Comparison of ENCODE assay signal across 17 cellular contexts in genomic region chr3:157317895-157318294, GRCh38.
A peak's percentile ranks its signal among the peaks of the same experiment; 100 is the strongest.
DNase-seq lines count a peak whose midpoint lies in the region; ATAC-seq and TF ChIP-seq lines count a peak whose summit lies in the region.
"Had no signal": no experiment of that assay in that cellular context is flagged by ENCODE, and none has a peak within 500 bp of the region (broad histone marks: within the 10 kb centered on the region; RNA-seq: fewer than 3 reads in every experiment).

No MANE protein-coding gene starts in this region.

- H4K20me1 ChIP-seq in SK-N-SH (ENCODE audit: insufficient read depth), result no peaks in the 10 kb centered on the region

- 92% methylated on average over 1 of the region's 1 CpG for WGBS in SK-N-SH (ENCODE audit: low lambda C conversion rate)

- TF ChIP-seq CTCF in SK-N-SH (IDR thresholded peaks at IDR 0.05) (no peak), fibroblast of the aortic adventitia (IDR thresholded peaks at IDR 0.05; ENCODE audit: insufficient read depth, low read length) (no peak), dorsolateral prefrontal cortex (IDR thresholded peaks at IDR 0.05 in 54 of 56, conservative IDR thresholded peaks at IDR 0.05 in 2 of 56; ENCODE audit: low read depth in 1 of 56, partially characterized antibody in 56 of 56) (no peak)

- ATAC-seq in HG03457 (IDR thresholded peaks at IDR 0.05; ENCODE audit: unreplicated experiment) (no peak), GM18505 (IDR thresholded peaks at IDR 0.05; ENCODE audit: unreplicated experiment) (no peak)
- ATAC-seq: HepG2, Panc1 had no signal

- no peaks in the 10 kb centered on the region for H3K27me3 ChIP-seq in SK-N-SH (ENCODE audit: insufficient read depth)
- H3K27me3 ChIP-seq in dorsolateral prefrontal cortex, result no peaks in the 10 kb centered on the region
- H3K27me3 ChIP-seq: BE2C had no signal

- no peak overlapping the region for H3K4me2 ChIP-seq in SK-N-SH
- H3K4me2 ChIP-seq: KMS-11 had no signal

- H3K9me3 ChIP-seq in SK-N-SH, result no peaks in the 10 kb centered on the region
- H3K9me3 ChIP-seq: BE2C had no signal

- H3K9me2 ChIP-seq in SK-N-SH, result no peaks in the 10 kb centered on the region

- H2AFZ ChIP-seq in SK-N-SH (ENCODE audit: low read depth), result no peak overlapping the region

- CTCF ChIA-PET in SK-N-SH (lab: Yijun Ruan, JAX), result no interaction called here

- no peak for TF ChIP-seq POLR2A in GM18505 (IDR thresholded peaks at IDR 0.05; ENCODE audit: borderline replicate concordance, extremely low read depth, insufficient read depth, insufficient read length)

- H3K79me2 ChIP-seq in SK-N-SH (ENCODE audit: insufficient read depth), result no peaks in the 10 kb centered on the region

- H3K4me3 ChIP-seq in SK-N-SH (ENCODE audit: low read depth in 2 of 2, low read length in 1 of 2), result no peak overlapping the region
- H3K4me3 ChIP-seq in fibroblast of the aortic adventitia (ENCODE audit: low read depth, low read length), result no peak overlapping the region
- no peak overlapping the region for H3K4me3 ChIP-seq in dorsolateral prefrontal cortex

- peaks cover 0 to 5% of the 10 kb centered on the region in 2 experiments for H3K36me3 ChIP-seq in SK-N-SH (replicated peaks in 1 of 2; ENCODE audit: control insufficient read depth in 1 of 2, insufficient read depth in 2 of 2, low read length in 1 of 2)
- H3K36me3 ChIP-seq: BE2C had no signal

- H3K27ac ChIP-seq in SK-N-SH (ENCODE audit: low read depth in 2 of 2, low read length in 1 of 2), result no peak overlapping the region; a peak in 1 of 4 replicates
- H3K27ac ChIP-seq in dorsolateral prefrontal cortex, result no peak overlapping the region
- H3K27ac ChIP-seq: KMS-11 had no signal

- H3K4me1 ChIP-seq in SK-N-SH (ENCODE audit: control insufficient read depth in 1 of 2, insufficient read depth in 2 of 2, low read depth in 1 of 2, low read length in 1 of 2), result peaks cover 0 to 7% of the 10 kb centered on the region in 2 experiments; a peak in 2 of 4 replicates
- H3K4me1 ChIP-seq: BE2C had no signal

- H3F3A ChIP-seq in SK-N-SH (replicated peaks; ENCODE audit: insufficient read depth), result no peaks in the 10 kb centered on the region

- TF ChIP-seq RAD21 in SK-N-SH (IDR thresholded peaks at IDR 0.05; ENCODE audit: low read length), result no peak

- POLR2A ChIA-PET in SK-N-SH (lab: Yijun Ruan, JAX), result no interaction called here

- no peak overlapping the region for H3K9ac ChIP-seq in SK-N-SH
- H3K9ac ChIP-seq: KMS-11 had no signal

- peak in 1 of 2 experiments; percentile 23; a peak in 1 of 4 replicates for TF ChIP-seq EP300 in SK-N-SH (IDR thresholded peaks at IDR 0.05; ENCODE audit: borderline replicate concordance in 1 of 2, low read depth in 1 of 2, low read length in 1 of 2)

- intact Hi-C loops in dorsolateral prefrontal cortex (cut with DNase I), result no loop called here

- DNase-seq in ELR (ENCODE audit: low read depth), result peak; percentile 37
- DNase-seq in SK-N-SH, result no peak
- peak; percentile 51 for DNase-seq in fibroblast of the aortic adventitia (ENCODE audit: low read depth)
- DNase-seq in dorsolateral prefrontal cortex, result no peak
- DNase-seq in COLO668 (lab: John Stamatoyannopoulos, UW; ENCODE audit: unreplicated experiment), result no peak
- DNase-seq: BE2C; CD4-positive, alpha-beta T cell; DMS79 treated with DMSO at 0.1 percent for 48 hours; GF-D8; NCI-H187; NCI-H524; Right ventricle myocardium superior had no signal

TF ChIP-seq in SK-N-SH, 30 proteins besides CTCF, POLR2A, EP300 and RAD21:
- TF ChIP-seq MEF2A (IDR thresholded peaks at IDR 0.05; ENCODE audit: borderline replicate concordance, low read depth) (no peak), MXI1 (IDR thresholded peaks at IDR 0.05; ENCODE audit: low read depth, low read length) (no peak), PBX3 (IDR thresholded peaks at IDR 0.05) (peak; percentile 78), TCF12 (IDR thresholded peaks at IDR 0.05) (0 out of 2 replicates have a peak, but pooled peaks have one; percentile 29), RFX5 (IDR thresholded peaks at IDR 0.05; ENCODE audit: low read length) (no peak)

Comparison
In these comparisons a context has a peak if more than half of its experiments do, and no peak if none do; other contexts are left out.
1. DNase-seq: peak in ELR (single experiment) and fibroblast of the aortic adventitia (single experiment); none in SK-N-SH (single experiment), dorsolateral prefrontal cortex (0 of 10) and COLO668 (single experiment).